ENCODE assay signal across 19 cellular contexts in genomic region chr9:132789706-132790105, GRCh38.
"Had no signal": no experiment of that assay in that cellular context is flagged by ENCODE, and none has a peak within 500 bp of the region (broad histone marks: within the 10 kb centered on the region; RNA-seq: fewer than 3 reads in every experiment).

No MANE protein-coding gene starts in this region.

- H3K36me3 ChIP-seq: esophagus muscularis mucosa, left lung, WERI-Rb-1 had no signal

- H3K27ac ChIP-seq: coronary artery, esophagus muscularis mucosa, left lung, WERI-Rb-1 had no signal

- FAIRE-seq: keratinocyte had no signal

- H3K4me3 Mint-ChIP-seq: activated CD4-positive, alpha-beta memory T cell treated with anti-CD3 and anti-CD28 coated beads for 36 hours; activated CD4-positive, alpha-beta T cell treated with anti-CD3 and anti-CD28 coated beads for 36 hours; activated T-cell treated with anti-CD3 and anti-CD28 coated beads, Interleukin-2, amount 50 U/mL, for 72 hours; brain; natural killer cell treated with Interleukin-12 subunit alpha and Interleukin-12 subunit beta and Interleukin-15 and Interleukin-18, amount 100 ng/mL, for 72 hours; stimulated activated naive CD8-positive, alpha-beta T cell treated with anti-CD3 and anti-CD28 coated beads, Interleukin-15, Interleukin-2, amounts not matched to agents 100 ng/mL and 50 ng/mL, for 24 hours; T-cell had no signal

- H3K4me1 ChIP-seq: esophagus muscularis mucosa, left lung had no signal

- ATAC-seq: activated CD4-positive, alpha-beta T cell treated with anti-CD3 and anti-CD28 coated beads for 36 hours; activated naive CD4-positive, alpha-beta T cell treated with anti-CD3 and anti-CD28 coated beads, Interleukin-2, amount 50 U/mL, for 72 hours; left lung; natural killer cell treated with Interleukin-12 subunit alpha and Interleukin-12 subunit beta and Interleukin-15 and Interleukin-18, amount 100 ng/mL, for 72 hours; T-cell had no signal

- H3K4me1 Mint-ChIP-seq: brain, T-cell had no signal

- H3K36me3 Mint-ChIP-seq: activated CD4-positive, alpha-beta memory T cell treated with anti-CD3 and anti-CD28 coated beads for 36 hours; natural killer cell treated with Interleukin-12 subunit alpha and Interleukin-12 subunit beta and Interleukin-15 and Interleukin-18, amount 100 ng/mL, for 72 hours; T-cell had no signal

- H3K4me3 ChIP-seq: coronary artery, esophagus muscularis mucosa, left lung had no signal

- H3K9me3 Mint-ChIP-seq: activated naive CD4-positive, alpha-beta T cell treated with anti-CD3 and anti-CD28 coated beads, Interleukin-2, amount 50 U/mL, for 72 hours; activated T-cell treated with anti-CD3 and anti-CD28 coated beads, Interleukin-2, amount 50 U/mL, for 72 hours; natural killer cell treated with Interleukin-12 subunit alpha and Interleukin-12 subunit beta and Interleukin-15 and Interleukin-18, amount 100 ng/mL, for 72 hours had no signal

- H3K27ac Mint-ChIP-seq: activated CD4-positive, alpha-beta memory T cell treated with anti-CD3 and anti-CD28 coated beads for 36 hours; activated CD4-positive, alpha-beta T cell treated with anti-CD3 and anti-CD28 coated beads for 36 hours; activated naive CD4-positive, alpha-beta T cell treated with anti-CD3 and anti-CD28 coated beads, Interleukin-2, amount 50 U/mL, for 72 hours; activated T-cell treated with anti-CD3 and anti-CD28 coated beads, Interleukin-2, amount 50 U/mL, for 72 hours; brain; natural killer cell treated with Interleukin-12 subunit alpha and Interleukin-12 subunit beta and Interleukin-15 and Interleukin-18, amount 100 ng/mL, for 72 hours; stimulated activated naive CD8-positive, alpha-beta T cell treated with anti-CD3 and anti-CD28 coated beads, Interleukin-15, Interleukin-2, amounts not matched to agents 100 ng/mL and 50 ng/mL, for 24 hours; T-cell had no signal

- DNase-seq: activated CD4-positive, alpha-beta memory T cell treated with anti-CD3 and anti-CD28 coated beads for 36 hours; activated CD4-positive, alpha-beta T cell treated with anti-CD3 and anti-CD28 coated beads for 36 hours; activated gamma-delta T cell; activated T-cell treated with anti-CD3 and anti-CD28 coated beads, Interleukin-2, amount 50 U/mL, for 72 hours; amygdala; central memory CD4-positive, alpha-beta T cell; hippocampal formation; left lung; stimulated activated CD4-positive, alpha-beta T cell treated with anti-CD3 and anti-CD28 coated beads, Interleukin-4, amount 100 ng/mL, for 1 hour; T-cell; T-helper 9 cell; WERI-Rb-1 had no signal
